ENCODE assay signal across 36 cellular contexts in genomic region chr4:135122457-135122856, GRCh38.
"Had no signal": no experiment of that assay in that cellular context is flagged by ENCODE, and none has a peak within 500 bp of the region (broad histone marks: within the 10 kb centered on the region; RNA-seq: fewer than 3 reads in every experiment).

No MANE protein-coding gene starts in this region.

- H3K4me1 Mint-ChIP-seq: activated CD4-positive, alpha-beta T cell treated with anti-CD3 and anti-CD28 coated beads, Interleukin-2, amount 10 ng/mL, durations not matched to agents 24 days and 14 days; activated naive CD4-positive, alpha-beta T cell treated with anti-CD3 and anti-CD28 coated beads, Interleukin-2, amount 10 ng/mL, durations not matched to agents 7 days and 5 days; activated naive CD8-positive, alpha-beta T cell treated with anti-CD3 and anti-CD28 coated beads, Interleukin-2, amount 10 ng/mL, durations not matched to agents 7 days and 5 days; immature natural killer cell; stimulated activated memory B cell treated with anti-CD40 and anti-IgM and Interleukin-4, amounts not matched to agents 10 μg/mL and 1 μg/mL and 100 μg/mL, for 72 hours; stimulated activated naive CD8-positive, alpha-beta T cell treated with anti-CD3 and anti-CD28 coated beads, Interleukin-15, amount 100 ng/mL, for 72 hours; T-helper 17 cell had no signal

- H3K4me3 ChIP-seq: coronary artery, dorsolateral prefrontal cortex, gastrocnemius medialis, lower lobe of right lung, sigmoid colon, smooth muscle cell, thyroid gland, upper lobe of left lung, vagina had no signal

- FAIRE-seq: astrocyte had no signal

- ATAC-seq: gastrocnemius medialis; left lobe of liver; lower lobe of right lung; natural killer cell treated with Interleukin-12 subunit alpha and Interleukin-12 subunit beta and Interleukin-15 and Interleukin-18, amount 100 ng/mL, for 72 hours; stimulated activated memory B cell treated with anti-CD40 and anti-IgM and Interleukin-4, amounts not matched to agents 10 μg/mL and 1 μg/mL and 100 μg/mL, for 72 hours; stimulated activated naive CD8-positive, alpha-beta T cell treated with anti-CD3 and anti-CD28 coated beads, Interleukin-15, amount 100 ng/mL, for 72 hours; T-helper 17 cell had no signal

- H3K4me2 ChIP-seq: smooth muscle cell had no signal

- H3K4me1 ChIP-seq: gastrocnemius medialis, lower lobe of right lung, sigmoid colon, thyroid gland, upper lobe of left lung, vagina had no signal

- H3K27me3 Mint-ChIP-seq: activated CD4-positive, alpha-beta memory T cell treated with anti-CD3 and anti-CD28 coated beads for 36 hours; activated CD4-positive, alpha-beta T cell treated with anti-CD3 and anti-CD28 coated beads, Interleukin-2, amount 10 ng/mL, durations not matched to agents 24 days and 14 days; activated naive CD4-positive, alpha-beta T cell treated with anti-CD3 and anti-CD28 coated beads, Interleukin-2, amount 10 ng/mL, durations not matched to agents 7 days and 5 days; activated naive CD8-positive, alpha-beta T cell treated with anti-CD3 and anti-CD28 coated beads, Interleukin-2, amount 10 ng/mL, durations not matched to agents 7 days and 5 days; natural killer cell treated with Interleukin-12 subunit alpha and Interleukin-12 subunit beta and Interleukin-15 and Interleukin-18, amount 100 ng/mL, for 72 hours; stimulated activated memory B cell treated with anti-CD40 and anti-IgM and Interleukin-4, amounts not matched to agents 10 μg/mL and 1 μg/mL and 100 μg/mL, for 72 hours; stimulated activated naive CD8-positive, alpha-beta T cell treated with anti-CD3 and anti-CD28 coated beads, Interleukin-15, amount 100 ng/mL, for 72 hours; T-helper 17 cell had no signal

- DNase-seq: activated CD4-positive, alpha-beta memory T cell treated with anti-CD3 and anti-CD28 coated beads for 36 hours; activated CD4-positive, alpha-beta T cell treated with anti-CD3 and anti-CD28 coated beads, Interleukin-2, amount 10 ng/mL, durations not matched to agents 24 days and 14 days; activated CD4-positive, CD25-positive, alpha-beta regulatory T cell treated with anti-CD3 and anti-CD28 coated beads, Interleukin-2, amount 50 U/mL, for 72 hours; activated CD8-positive, alpha-beta memory T cell treated with anti-CD3 and anti-CD28 coated beads, Interleukin-2, amount 50 U/mL, for 4 hours; activated gamma-delta T cell; activated naive CD4-positive, alpha-beta T cell treated with anti-CD3 and anti-CD28 coated beads, Interleukin-2, amount 10 ng/mL, durations not matched to agents 7 days and 5 days; activated naive CD8-positive, alpha-beta T cell treated with anti-CD3 and anti-CD28 coated beads, Interleukin-2, amount 10 ng/mL, durations not matched to agents 7 days and 5 days; activated T-cell treated with anti-CD3 and anti-CD28 coated beads, Interleukin-2, amount 50 U/mL, for 1 hour; brain microvascular endothelial cell; dorsolateral prefrontal cortex; effector memory CD4-positive, alpha-beta T cell; erythroblast; gastrocnemius medialis; glutamatergic neuron; hippocampal formation; immature natural killer cell; lower lobe of right lung; mesenchymal stem cell; posterior cingulate gyrus; sigmoid colon; stimulated activated CD4-positive, alpha-beta T cell treated with anti-CD3 and anti-CD28 coated beads, Interleukin-1b, Interleukin-23, amount 100 ng/mL, for 48 hours; stimulated activated CD4-positive, alpha-beta T cell treated with anti-CD3 and anti-CD28 coated beads, Interleukin-4, amount 100 ng/mL, for 4 hours; stimulated activated CD8-positive, alpha-beta memory T cell treated with anti-CD3 and anti-CD28 coated beads, Interleukin-4, amount 100 ng/mL, for 48 hours; stimulated activated naive CD8-positive, alpha-beta T cell treated with anti-CD3 and anti-CD28 coated beads, Interleukin-15, amount 100 ng/mL, for 72 hours; substantia nigra; T-helper 17 cell; T1000; thyroid gland; upper lobe of left lung had no signal

- H3K36me3 ChIP-seq: brain microvascular endothelial cell, gastrocnemius medialis, lower lobe of right lung, sigmoid colon, thyroid gland, upper lobe of left lung, vagina had no signal

- H3K27me3 ChIP-seq: brain microvascular endothelial cell, dorsolateral prefrontal cortex, gastrocnemius medialis, sigmoid colon, thyroid gland, upper lobe of left lung, vagina had no signal

- H3K27ac ChIP-seq: brain microvascular endothelial cell, coronary artery, gastrocnemius medialis, lower lobe of right lung, sigmoid colon, thyroid gland, upper lobe of left lung, vagina had no signal

- H3K9me3 Mint-ChIP-seq: activated CD4-positive, alpha-beta T cell treated with anti-CD3 and anti-CD28 coated beads, Interleukin-2, amount 10 ng/mL, durations not matched to agents 24 days and 14 days; activated naive CD8-positive, alpha-beta T cell treated with anti-CD3 and anti-CD28 coated beads, Interleukin-2, amount 10 ng/mL, durations not matched to agents 7 days and 5 days; stimulated activated memory B cell treated with anti-CD40 and anti-IgM and Interleukin-4, amounts not matched to agents 10 μg/mL and 1 μg/mL and 100 μg/mL, for 72 hours; stimulated activated naive CD8-positive, alpha-beta T cell treated with anti-CD3 and anti-CD28 coated beads, Interleukin-15, amount 100 ng/mL, for 72 hours had no signal

- H3K36me3 Mint-ChIP-seq: activated CD4-positive, alpha-beta memory T cell treated with anti-CD3 and anti-CD28 coated beads for 36 hours; activated naive CD4-positive, alpha-beta T cell treated with anti-CD3 and anti-CD28 coated beads, Interleukin-2, amount 10 ng/mL, durations not matched to agents 7 days and 5 days; activated naive CD8-positive, alpha-beta T cell treated with anti-CD3 and anti-CD28 coated beads, Interleukin-2, amount 10 ng/mL, durations not matched to agents 7 days and 5 days; immature natural killer cell; natural killer cell treated with Interleukin-12 subunit alpha and Interleukin-12 subunit beta and Interleukin-15 and Interleukin-18, amount 100 ng/mL, for 72 hours; stimulated activated memory B cell treated with anti-CD40 and anti-IgM and Interleukin-4, amounts not matched to agents 10 μg/mL and 1 μg/mL and 100 μg/mL, for 72 hours had no signal

- H3K4me3 Mint-ChIP-seq: activated CD4-positive, alpha-beta memory T cell treated with anti-CD3 and anti-CD28 coated beads for 36 hours; activated CD4-positive, alpha-beta T cell treated with anti-CD3 and anti-CD28 coated beads, Interleukin-2, amount 10 ng/mL, durations not matched to agents 24 days and 14 days; activated naive CD4-positive, alpha-beta T cell treated with anti-CD3 and anti-CD28 coated beads, Interleukin-2, amount 10 ng/mL, durations not matched to agents 7 days and 5 days; activated naive CD8-positive, alpha-beta T cell treated with anti-CD3 and anti-CD28 coated beads, Interleukin-2, amount 10 ng/mL, durations not matched to agents 7 days and 5 days; immature natural killer cell; natural killer cell treated with Interleukin-12 subunit alpha and Interleukin-12 subunit beta and Interleukin-15 and Interleukin-18, amount 100 ng/mL, for 72 hours; stimulated activated memory B cell treated with anti-CD40 and anti-IgM and Interleukin-4, amounts not matched to agents 10 μg/mL and 1 μg/mL and 100 μg/mL, for 72 hours; stimulated activated naive CD8-positive, alpha-beta T cell treated with anti-CD3 and anti-CD28 coated beads, Interleukin-15, amount 100 ng/mL, for 72 hours; T-helper 17 cell had no signal

- H3K9me3 ChIP-seq: gastrocnemius medialis, lower lobe of right lung, sigmoid colon, thyroid gland, upper lobe of left lung, vagina had no signal

- H3K27ac Mint-ChIP-seq: activated CD4-positive, alpha-beta memory T cell treated with anti-CD3 and anti-CD28 coated beads for 36 hours; activated CD4-positive, alpha-beta T cell treated with anti-CD3 and anti-CD28 coated beads, Interleukin-2, amount 10 ng/mL, durations not matched to agents 24 days and 14 days; activated naive CD4-positive, alpha-beta T cell treated with anti-CD3 and anti-CD28 coated beads, Interleukin-2, amount 10 ng/mL, durations not matched to agents 7 days and 5 days; activated naive CD8-positive, alpha-beta T cell treated with anti-CD3 and anti-CD28 coated beads, Interleukin-2, amount 10 ng/mL, durations not matched to agents 7 days and 5 days; immature natural killer cell; natural killer cell treated with Interleukin-12 subunit alpha and Interleukin-12 subunit beta and Interleukin-15 and Interleukin-18, amount 100 ng/mL, for 72 hours; stimulated activated memory B cell treated with anti-CD40 and anti-IgM and Interleukin-4, amounts not matched to agents 10 μg/mL and 1 μg/mL and 100 μg/mL, for 72 hours; stimulated activated naive CD8-positive, alpha-beta T cell treated with anti-CD3 and anti-CD28 coated beads, Interleukin-15, amount 100 ng/mL, for 72 hours; T-helper 17 cell had no signal
